Comparison of ENCODE assay signal across 31 cellular contexts in genomic region chr1:236326432-236326831, GRCh38. TPM values are rescaled to one million over a fixed set of nuclear protein-coding genes. Genes with fewer than 3 reads are reported as not detected.
DNase-seq lines count a peak whose midpoint lies in the region; ATAC-seq, FAIRE-seq and TF ChIP-seq lines count a peak whose summit lies in the region.
"Had no signal": no experiment of that assay in that cellular context is flagged by ENCODE, and none has a peak within 500 bp of the region (broad histone marks: within the 10 kb centered on the region; RNA-seq: fewer than 3 reads in every experiment).

No MANE protein-coding gene starts in this region.

- 0% methylated on average over 1 of the region's 1 CpG for WGBS in body of pancreas, 2 donors
- WGBS in pancreas, 2 donors: 0 to 14% methylated on average over 1 of the region's 1 CpG

- H3K27me3 ChIP-seq in body of pancreas (no peaks in the 10 kb centered on the region), pancreas (no peaks in the 10 kb centered on the region)
- H3K27me3 ChIP-seq: BE2C; BLaER1; BLaER1 treated with 17β-estradiol and CSF1 and Interleukin-3, amounts not matched to agents 10 nM and 100 nM had no signal

- H3K27ac ChIP-seq in body of pancreas: no peak overlapping the region
- no peak overlapping the region for H3K27ac ChIP-seq in pancreas
- H3K27ac ChIP-seq: 22Rv1; BLaER1; BLaER1 treated with 17β-estradiol and CSF1 and Interleukin-3, amounts not matched to agents 10 nM and 100 nM; C4-2B had no signal

- H3K4me1 ChIP-seq in body of pancreas: peaks cover 41% of the 10 kb centered on the region
- peaks cover 5 to 29% (median 12%) of the 10 kb centered on the region in 3 donors for H3K4me1 ChIP-seq in pancreas
- H3K4me1 ChIP-seq: A549, BE2C, BLaER1, Caco-2 had no signal

- intact Hi-C loops in body of pancreas (cut with DNase I) (no loop called here), pancreas (cut with DNase I) (no loop called here)

- DNase-seq in body of pancreas: no peak
- no peak for DNase-seq in pancreas
- DNase-seq in medulla oblongata (ENCODE audit: extremely low spot score): no peak
- no peak for DNase-seq in NCI-H128 (lab: John Stamatoyannopoulos, UW; ENCODE audit: unreplicated experiment)
- DNase-seq: 8988T; ACHN; AML-193; BE2C; C1 segment of cervical spinal cord; Caco-2; Calu3; CD4-positive, alpha-beta memory T cell; CD4-positive, alpha-beta T cell; CD4-positive, CD25-positive, alpha-beta regulatory T cell; CD8-positive, alpha-beta memory T cell; CD8-positive, alpha-beta T cell; COR-L47; DMS 273 treated with DMSO at 0.1 percent for 48 hours; DMS153; DMS53; DMS79; DMS79 treated with DMSO at 0.1 percent for 48 hours; DND-41; EL had no signal

- no peak for FAIRE-seq in pancreas (lab: Jason Lieb, UNC)
- FAIRE-seq: A204.1, A549, D721Med had no signal

- TF ChIP-seq CTCF in body of pancreas (IDR thresholded peaks at IDR 0.05) (no peak), pancreas (IDR thresholded peaks at IDR 0.05) (no peak)

- no peak for TF ChIP-seq POLR2A in body of pancreas (IDR thresholded peaks at IDR 0.05)

- H3K4me3 ChIP-seq in body of pancreas: no peak overlapping the region
- no peak overlapping the region for H3K4me3 ChIP-seq in pancreas
- H3K4me3 ChIP-seq: A549; BLaER1; BLaER1 treated with 17β-estradiol and CSF1 and Interleukin-3, amounts not matched to agents 10 nM and 100 nM had no signal

- H3K9me3 ChIP-seq in body of pancreas (peaks cover 0 to 9% (median 0%) of the 10 kb centered on the region in 3 donors), pancreas (no peaks in the 10 kb centered on the region)
- H3K9me3 ChIP-seq: BE2C had no signal

- peak; percentile 45 for ATAC-seq in body of pancreas
- ATAC-seq in pancreas: peak in 3 of 4 donors; percentile 56 to 69 (median 59)
- ATAC-seq: A549; CD8-positive, alpha-beta T cell had no signal

- H3K36me3 ChIP-seq in body of pancreas (replicated peaks in 1 of 2; ENCODE audit: insufficient read depth in 1 of 2, low read depth in 2 of 2): no peaks in the 10 kb centered on the region
- H3K36me3 ChIP-seq in pancreas: no peaks in the 10 kb centered on the region
- H3K36me3 ChIP-seq: BE2C; BLaER1; BLaER1 treated with 17β-estradiol and CSF1 and Interleukin-3, amounts not matched to agents 10 nM and 100 nM had no signal

RNA-seq across cellular contexts. Expression of gene ERO1B, which starts 44.7 kb away (rescaled TPM):
- total RNA-seq in body of pancreas (100 to 1,000 TPM; 136 to 489 TPM), pancreas (100 to 1,000 TPM in 3 of 6 donors, 10 to 100 TPM in 3; 94.9 to 153 (median 100) TPM)
- polyA plus RNA-seq in pancreas: 100 to 1,000 TPM in 1 of 2 donors, 10 to 100 TPM in 1; 84.5 to 225 TPM
